ENCODE assay signal across 1 cellular context in genomic region chr2:112941753-112942653, GRCh38.
TF ChIP-seq lines count a peak whose summit lies in the region.

No MANE protein-coding gene starts in this region.

TF ChIP-seq in HepG2, 621 proteins besides CTCF, POLR2A, EP300 and RAD21 (continued from another document and continues in another):
- TF ChIP-seq ZNF674 (CRISPR knock-in tag; IDR thresholded peaks at IDR 0.05; ENCODE audit: low read depth) (no peak), ZNF235 (CRISPR knock-in tag; IDR thresholded peaks at IDR 0.05; ENCODE audit: borderline replicate concordance) (no peak), CAMTA2 (CRISPR knock-in tag; IDR thresholded peaks at IDR 0.05; ENCODE audit: borderline replicate concordance) (no peak), ZNF530 (CRISPR knock-in tag; IDR thresholded peaks at IDR 0.05; ENCODE audit: low read depth) (no peak), ZBTB21 (CRISPR knock-in tag; IDR thresholded peaks at IDR 0.05) (no peak), ARNT (IDR thresholded peaks at IDR 0.05) (no peak), ZNF121 (CRISPR knock-in tag; IDR thresholded peaks at IDR 0.05) (peak; percentile 50; the same call in 1 of the 2 replicates), HNF1B (CRISPR knock-in tag; IDR thresholded peaks at IDR 0.05) (no peak), ZFYVE20 (CRISPR knock-in tag; IDR thresholded peaks at IDR 0.05; ENCODE audit: borderline replicate concordance, low read depth) (no peak), ZNF749 (CRISPR knock-in tag; IDR thresholded peaks at IDR 0.05; ENCODE audit: borderline replicate concordance) (no peak), ZNF333 (CRISPR knock-in tag; IDR thresholded peaks at IDR 0.05; ENCODE audit: borderline replicate concordance) (no peak), SMC3 (IDR thresholded peaks at IDR 0.05; ENCODE audit: low read length) (peak; percentile 76), ZNF143 (CRISPR knock-in tag; IDR thresholded peaks at IDR 0.05) (no peak), TIGD3 (CRISPR knock-in tag; IDR thresholded peaks at IDR 0.05; ENCODE audit: borderline replicate concordance) (no peak), MYC (CRISPR knock-in tag; IDR thresholded peaks at IDR 0.05; ENCODE audit: borderline replicate concordance) (peak; percentile 48; the same call in 1 of the 2 replicates), ZFP37 (CRISPR knock-in tag; IDR thresholded peaks at IDR 0.05; ENCODE audit: borderline replicate concordance) (no peak), ZNF282 (IDR thresholded peaks at IDR 0.05; ENCODE audit: partially characterized antibody) (no peak), RERE (CRISPR knock-in tag; IDR thresholded peaks at IDR 0.05; ENCODE audit: low read depth) (no peak), TFAP4 (IDR thresholded peaks at IDR 0.05; ENCODE audit: borderline replicate concordance, low read depth) (peak; percentile 89), ZNF83 (CRISPR knock-in tag; IDR thresholded peaks at IDR 0.05; ENCODE audit: borderline replicate concordance) (no peak), THAP11 (CRISPR knock-in tag; IDR thresholded peaks at IDR 0.05) (no peak; the same call in 1 of the 2 replicates), ZNF275 (CRISPR knock-in tag; IDR thresholded peaks at IDR 0.05; ENCODE audit: borderline replicate concordance) (no peak), ELF3 (CRISPR knock-in tag; IDR thresholded peaks at IDR 0.05) (no peak), USF2 (IDR thresholded peaks at IDR 0.05; ENCODE audit: low read depth, low read length) (no peak), USF2 (CRISPR knock-in tag; IDR thresholded peaks at IDR 0.05; ENCODE audit: borderline replicate concordance) (no peak), ATF1 (CRISPR knock-in tag; IDR thresholded peaks at IDR 0.05) (no peak), NR2F6 (IDR thresholded peaks at IDR 0.05) (no peak), NR2F6 (CRISPR knock-in tag; IDR thresholded peaks at IDR 0.05) (0 out of 2 replicates have a peak, but pooled peaks have one; percentile 15), PAXIP1 (CRISPR knock-in tag; conservative IDR thresholded peaks at IDR 0.05) (0 out of 2 replicates have a peak, but pooled peaks have one; percentile 13), MTF1 (CRISPR knock-in tag; IDR thresholded peaks at IDR 0.05) (no peak), ZNF567 (CRISPR knock-in tag; IDR thresholded peaks at IDR 0.05; ENCODE audit: borderline replicate concordance) (no peak), PHF20 (CRISPR knock-in tag; IDR thresholded peaks at IDR 0.05) (no peak), ZNF605 (CRISPR knock-in tag; IDR thresholded peaks at IDR 0.05) (no peak), ZNF546 (CRISPR knock-in tag; conservative IDR thresholded peaks at IDR 0.05) (no peak), ZNF691 (CRISPR knock-in tag; IDR thresholded peaks at IDR 0.05; ENCODE audit: borderline replicate concordance, low read depth) (peak; percentile 33; the same call in 1 of the 2 replicates), NFE2L2 (IDR thresholded peaks at IDR 0.05; ENCODE audit: low read length) (no peak), NR2C2 (CRISPR knock-in tag; IDR thresholded peaks at IDR 0.05; ENCODE audit: borderline replicate concordance) (no peak), PITX1 (CRISPR knock-in tag; IDR thresholded peaks at IDR 0.05) (peak; percentile 43; the same call in 1 of the 2 replicates), MAFF (IDR thresholded peaks at IDR 0.05; ENCODE audit: low read depth, low read length) (no peak), SNAPC2 (CRISPR knock-in tag; IDR thresholded peaks at IDR 0.05) (no peak), ZBTB37 (CRISPR knock-in tag; IDR thresholded peaks at IDR 0.05) (no peak), HMGXB4 (CRISPR knock-in tag; IDR thresholded peaks at IDR 0.05; ENCODE audit: borderline replicate concordance in 1 of 2, low read depth in 1 of 2) (0 out of 4 replicates have a peak, but pooled peaks of 1 of the 2 experiments have one; percentile 35), BRD4 (CRISPR knock-in tag; IDR thresholded peaks at IDR 0.05) (no peak), HNRNPUL1 (IDR thresholded peaks at IDR 0.05; ENCODE audit: low read depth, low read length) (no peak)
